Comparison of ENCODE assay signal across 23 cellular contexts in genomic region chr11:25441432-25441831, GRCh38.
A peak's percentile ranks its signal among the peaks of the same experiment; 100 is the strongest.
DNase-seq lines count a peak whose midpoint lies in the region; ATAC-seq, FAIRE-seq and TF ChIP-seq lines count a peak whose summit lies in the region.
"Had no signal": no experiment of that assay in that cellular context is flagged by ENCODE, and none has a peak within 500 bp of the region (broad histone marks: within the 10 kb centered on the region; RNA-seq: fewer than 3 reads in every experiment).

No MANE protein-coding gene starts in this region.

- RAD21 ChIA-PET in GM12878 (lab: Charles Lee; ENCODE audit: unreplicated experiment), result no interaction called here

- H3K4me2 ChIP-seq in GM12878 (ENCODE audit: control insufficient read depth, insufficient read depth), result no peak overlapping the region

- no peaks in the 10 kb centered on the region for H4K20me1 ChIP-seq in GM12878 (ENCODE audit: control insufficient read depth, insufficient read depth)

- BruUV-seq in GM12878 (replicated peaks; lab: Mats Ljungman, UMichigan), result no TSS peak

- H3K9ac ChIP-seq in GM12878 (ENCODE audit: control insufficient read depth, insufficient read depth, low read length), result no peak overlapping the region

- ATAC-seq in Right ventricle myocardium inferior (peak; percentile 48), left ventricle myocardium superior (no peak), GM12878 (peak; percentile 19; the same call in 2 of the 3 replicates), foreskin keratinocyte (peak; percentile 35)
- ATAC-seq: CD8-positive, alpha-beta T cell had no signal

- H3K9me3 ChIP-seq in GM12878 (replicated peaks; ENCODE audit: control insufficient read depth, insufficient read depth, low read length), result no peaks in the 10 kb centered on the region

- H3K4me1 ChIP-seq in GM12878 (ENCODE audit: control insufficient read depth, insufficient read depth, low read length), result no peaks in the 10 kb centered on the region
- no peaks in the 10 kb centered on the region for H3K4me1 ChIP-seq in foreskin keratinocyte

- WGBS in GM12878 (ENCODE audit: insufficient coverage, insufficient replicate concordance, low lambda C conversion rate, missing lambda C conversion rate), result 31% methylated on average over 3 of the region's 3 CpGs

- POLR2A ChIA-PET in GM12878 (lab: Charles Lee), result no interaction called here

- TF ChIP-seq POLR2A in GM12878 (IDR thresholded peaks at IDR 0.05; ENCODE audit: low read depth, low read length), result no peak

- H3K4me3 ChIP-seq in GM12878, result no peak overlapping the region

- H3K36me3 ChIP-seq in GM12878 (ENCODE audit: control insufficient read depth in 2 of 2, insufficient read depth in 2 of 2, low read length in 1 of 2), result no peaks in the 10 kb centered on the region

- TF ChIP-seq CTCF in GM12878 (IDR thresholded peaks at IDR 0.05 in 2 of 3, conservative IDR thresholded peaks at IDR 0.05 in 1 of 3; ENCODE audit: control insufficient read depth in 2 of 3, extremely low read depth in 1 of 3, insufficient read depth in 1 of 3, low read depth in 3 of 3, low read length in 3 of 3) (no peak), foreskin keratinocyte (conservative IDR thresholded peaks at IDR 0.05) (no peak)

- DNase-seq in Right ventricle myocardium inferior (ENCODE audit: missing footprints), result no peak
- no peak for DNase-seq in left ventricle myocardium superior
- DNase-seq in GM12878 (ENCODE audit: low read depth, low spot score), result no peak
- peak in 1 of 2 donors; percentile 25 for DNase-seq in foreskin keratinocyte
- DNase-seq in NOMO-1 treated with DMSO at 0.1 percent for 48 hours (lab: John Stamatoyannopoulos, UW; ENCODE audit: unreplicated experiment), result no peak
- no peak for DNase-seq in COR-L47 (lab: John Stamatoyannopoulos, UW)
- DNase-seq in NCI-H748 treated with DMSO at 0.1 percent for 48 hours (lab: John Stamatoyannopoulos, UW), result no peak
- no peak for DNase-seq in NCI-H146 (lab: John Stamatoyannopoulos, UW)
- DNase-seq: AML-193; C1 segment of cervical spinal cord; Calu3; CD8-positive, alpha-beta T cell; DMS53; EL; GF-D8; H9; KBM-7; NCI-H1105; NCI-H2029 treated with DMSO at 0.1 percent for 48 hours; NCI-H226; NCI-H510A treated with DMSO at 0.1 percent for 48 hours; NCI-H82; Right ventricle myocardium superior had no signal

- no peaks in the 10 kb centered on the region for H3K79me2 ChIP-seq in GM12878 (ENCODE audit: control insufficient read depth, insufficient read depth, low read length)

- no peak for TF ChIP-seq RAD21 in GM12878 (IDR thresholded peaks at IDR 0.05; ENCODE audit: insufficient read depth, low read depth, low read length)

- no peaks in the 10 kb centered on the region for H3K27me3 ChIP-seq in GM12878 (replicated peaks in 1 of 2; ENCODE audit: control insufficient read depth in 2 of 2, insufficient read depth in 2 of 2, low read length in 1 of 2)
- no peaks in the 10 kb centered on the region for H3K27me3 ChIP-seq in foreskin keratinocyte

- FAIRE-seq in GM12878 (lab: Jason Lieb, UNC), result no peak

- intact Hi-C loops in Right ventricle myocardium inferior (cut with DNase I) (no loop called here), left ventricle myocardium superior (cut with micrococcal nuclease) (no loop called here), GM12878 (cut with micrococcal nuclease; ENCODE audit: unreplicated experiment) (no loop called here)

- no peak overlapping the region for H2AFZ ChIP-seq in GM12878 (ENCODE audit: control insufficient read depth, low read depth, low read length)

- in situ Hi-C loops in GM12878 (cut with MboI), result no loop called here

- SMC1A ChIA-PET in GM12878 (lab: Charles Lee; ENCODE audit: uncharacterized antibody, unreplicated experiment), result no interaction called here

- CTCF ChIA-PET in GM12878 (lab: Yijun Ruan, JAX), result no interaction called here

- no peak for TF ChIP-seq EP300 in GM12878 (IDR thresholded peaks at IDR 0.05; ENCODE audit: borderline replicate concordance in 1 of 2, control insufficient read depth in 1 of 2, low read depth in 2 of 2, low read length in 2 of 2)

- H3K27ac ChIP-seq in GM12878 (ENCODE audit: control insufficient read depth, insufficient read depth) (no peak overlapping the region), foreskin keratinocyte (no peak overlapping the region)

TF ChIP-seq in GM12878, 131 proteins besides CTCF, POLR2A, EP300 and RAD21:
- TF ChIP-seq IKZF2 (IDR thresholded peaks at IDR 0.05), result no peak
- TF ChIP-seq SPI1 (IDR thresholded peaks at IDR 0.05; ENCODE audit: borderline replicate concordance, insufficient read depth, low read depth, low read length), result no peak
